In the genomic region with DNA sequence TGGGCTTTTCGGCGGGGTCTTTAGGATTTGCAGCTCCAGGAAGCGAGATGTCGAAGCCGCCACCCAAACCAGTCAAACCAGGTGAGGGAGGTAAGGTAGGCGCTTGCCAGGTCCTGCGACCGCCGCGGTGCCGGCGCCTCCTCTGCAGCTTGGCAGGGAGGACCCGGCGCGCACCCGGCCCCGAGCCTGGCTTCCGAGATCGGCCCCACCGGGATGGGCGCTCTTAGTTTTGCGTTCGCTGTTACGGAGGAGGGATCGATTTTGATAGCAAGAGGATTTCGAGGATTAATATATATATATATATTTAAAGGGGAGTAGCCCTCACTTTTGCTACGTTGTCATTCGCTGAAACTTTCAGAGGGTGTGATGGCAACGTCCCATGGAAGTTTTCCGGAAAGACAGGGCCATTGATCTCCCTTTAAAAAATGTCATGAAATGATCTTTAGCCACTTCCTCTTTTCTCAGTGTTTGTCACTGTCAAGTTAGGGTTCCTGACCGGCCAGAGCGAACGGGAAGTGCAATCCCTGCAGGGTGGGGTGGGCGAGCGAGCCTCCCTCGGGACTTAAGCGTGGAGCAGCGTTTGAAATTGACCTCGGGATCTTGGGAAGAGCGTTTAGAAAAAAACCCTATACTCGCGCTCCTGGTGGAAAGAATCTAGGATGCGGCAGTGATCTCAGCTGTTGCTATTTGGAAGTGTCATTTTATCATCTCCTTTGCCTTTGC, we compare ENCODE assay signal across 1 cellular context.
TF ChIP-seq lines count a peak whose summit lies in the region.

No MANE protein-coding gene starts in this region.

TF ChIP-seq in HepG2, 621 proteins besides CTCF, POLR2A, EP300 and RAD21 (continued from another document and continues in another):
- TF ChIP-seq, protein P1, sequence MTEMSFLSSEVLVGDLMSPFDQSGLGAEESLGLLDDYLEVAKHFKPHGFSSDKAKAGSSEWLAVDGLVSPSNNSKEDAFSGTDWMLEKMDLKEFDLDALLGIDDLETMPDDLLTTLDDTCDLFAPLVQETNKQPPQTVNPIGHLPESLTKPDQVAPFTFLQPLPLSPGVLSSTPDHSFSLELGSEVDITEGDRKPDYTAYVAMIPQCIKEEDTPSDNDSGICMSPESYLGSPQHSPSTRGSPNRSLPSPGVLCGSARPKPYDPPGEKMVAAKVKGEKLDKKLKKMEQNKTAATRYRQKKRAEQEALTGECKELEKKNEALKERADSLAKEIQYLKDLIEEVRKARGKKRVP (CRISPR knock-in tag; IDR thresholded peaks at IDR 0.05), result 0 out of 4 replicates have a peak, but pooled peaks of 1 of the 2 experiments have one; percentile 21
- TF ChIP-seq PHF21A (CRISPR knock-in tag; IDR thresholded peaks at IDR 0.05), result no peak
- TF ChIP-seq KMT2B (CRISPR knock-in tag; IDR thresholded peaks at IDR 0.05), result no peak
- TF ChIP-seq, protein P2, sequence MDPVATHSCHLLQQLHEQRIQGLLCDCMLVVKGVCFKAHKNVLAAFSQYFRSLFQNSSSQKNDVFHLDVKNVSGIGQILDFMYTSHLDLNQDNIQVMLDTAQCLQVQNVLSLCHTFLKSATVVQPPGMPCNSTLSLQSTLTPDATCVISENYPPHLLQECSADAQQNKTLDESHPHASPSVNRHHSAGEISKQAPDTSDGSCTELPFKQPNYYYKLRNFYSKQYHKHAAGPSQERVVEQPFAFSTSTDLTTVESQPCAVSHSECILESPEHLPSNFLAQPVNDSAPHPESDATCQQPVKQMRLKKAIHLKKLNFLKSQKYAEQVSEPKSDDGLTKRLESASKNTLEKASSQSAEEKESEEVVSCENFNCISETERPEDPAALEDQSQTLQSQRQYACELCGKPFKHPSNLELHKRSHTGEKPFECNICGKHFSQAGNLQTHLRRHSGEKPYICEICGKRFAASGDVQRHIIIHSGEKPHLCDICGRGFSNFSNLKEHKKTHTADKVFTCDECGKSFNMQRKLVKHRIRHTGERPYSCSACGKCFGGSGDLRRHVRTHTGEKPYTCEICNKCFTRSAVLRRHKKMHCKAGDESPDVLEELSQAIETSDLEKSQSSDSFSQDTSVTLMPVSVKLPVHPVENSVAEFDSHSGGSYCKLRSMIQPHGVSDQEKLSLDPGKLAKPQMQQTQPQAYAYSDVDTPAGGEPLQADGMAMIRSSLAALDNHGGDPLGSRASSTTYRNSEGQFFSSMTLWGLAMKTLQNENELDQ (CRISPR knock-in tag; IDR thresholded peaks at IDR 0.05; ENCODE audit: borderline replicate concordance), result no peak
- no peak for TF ChIP-seq RBM39 (IDR thresholded peaks at IDR 0.05; ENCODE audit: low read depth, low read length, poor library complexity, severe bottlenecking)
- TF ChIP-seq, protein P3, sequence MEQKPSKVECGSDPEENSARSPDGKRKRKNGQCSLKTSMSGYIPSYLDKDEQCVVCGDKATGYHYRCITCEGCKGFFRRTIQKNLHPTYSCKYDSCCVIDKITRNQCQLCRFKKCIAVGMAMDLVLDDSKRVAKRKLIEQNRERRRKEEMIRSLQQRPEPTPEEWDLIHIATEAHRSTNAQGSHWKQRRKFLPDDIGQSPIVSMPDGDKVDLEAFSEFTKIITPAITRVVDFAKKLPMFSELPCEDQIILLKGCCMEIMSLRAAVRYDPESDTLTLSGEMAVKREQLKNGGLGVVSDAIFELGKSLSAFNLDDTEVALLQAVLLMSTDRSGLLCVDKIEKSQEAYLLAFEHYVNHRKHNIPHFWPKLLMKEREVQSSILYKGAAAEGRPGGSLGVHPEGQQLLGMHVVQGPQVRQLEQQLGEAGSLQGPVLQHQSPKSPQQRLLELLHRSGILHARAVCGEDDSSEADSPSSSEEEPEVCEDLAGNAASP (CRISPR knock-in tag; IDR thresholded peaks at IDR 0.05; ENCODE audit: borderline replicate concordance), result no peak
- no peak for TF ChIP-seq ZNF143 (CRISPR knock-in tag; IDR thresholded peaks at IDR 0.05)
- TF ChIP-seq, protein P4, sequence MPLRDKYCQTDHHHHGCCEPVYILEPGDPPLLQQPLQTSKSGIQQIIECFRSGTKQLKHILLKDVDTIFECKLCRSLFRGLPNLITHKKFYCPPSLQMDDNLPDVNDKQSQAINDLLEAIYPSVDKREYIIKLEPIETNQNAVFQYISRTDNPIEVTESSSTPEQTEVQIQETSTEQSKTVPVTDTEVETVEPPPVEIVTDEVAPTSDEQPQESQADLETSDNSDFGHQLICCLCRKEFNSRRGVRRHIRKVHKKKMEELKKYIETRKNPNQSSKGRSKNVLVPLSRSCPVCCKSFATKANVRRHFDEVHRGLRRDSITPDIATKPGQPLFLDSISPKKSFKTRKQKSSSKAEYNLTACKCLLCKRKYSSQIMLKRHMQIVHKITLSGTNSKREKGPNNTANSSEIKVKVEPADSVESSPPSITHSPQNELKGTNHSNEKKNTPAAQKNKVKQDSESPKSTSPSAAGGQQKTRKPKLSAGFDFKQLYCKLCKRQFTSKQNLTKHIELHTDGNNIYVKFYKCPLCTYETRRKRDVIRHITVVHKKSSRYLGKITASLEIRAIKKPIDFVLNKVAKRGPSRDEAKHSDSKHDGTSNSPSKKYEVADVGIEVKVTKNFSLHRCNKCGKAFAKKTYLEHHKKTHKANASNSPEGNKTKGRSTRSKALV (CRISPR knock-in tag; IDR thresholded peaks at IDR 0.05), result no peak; the same call in 1 of the 2 replicates
- TF ChIP-seq FOXK2 (IDR thresholded peaks at IDR 0.05), result no peak
- TF ChIP-seq U2AF1 (optimal IDR thresholded peaks at IDR 0.05; ENCODE audit: low read depth, low read length), result no peak
- TF ChIP-seq PAX8 (CRISPR knock-in tag; IDR thresholded peaks at IDR 0.05; ENCODE audit: borderline replicate concordance), result no peak
- TF ChIP-seq TCF7L2 (IDR thresholded peaks at IDR 0.05; ENCODE audit: low read depth, low read length), result no peak
- peak; percentile 1 for TF ChIP-seq HNRNPK (IDR thresholded peaks at IDR 0.05; ENCODE audit: low read depth, low read length, poor library complexity, severe bottlenecking)
- TF ChIP-seq HOXA3 (CRISPR knock-in tag; IDR thresholded peaks at IDR 0.05), result peak; percentile 34; the same call in 1 of the 2 replicates
- TF ChIP-seq ZKSCAN1 (IDR thresholded peaks at IDR 0.05; ENCODE audit: low read length), result no peak
- TF ChIP-seq RFX5 (IDR thresholded peaks at IDR 0.05; ENCODE audit: low read depth, low read length), result peak; percentile 92
- no peak for TF ChIP-seq SP140L (CRISPR knock-in tag; IDR thresholded peaks at IDR 0.05; ENCODE audit: borderline replicate concordance)
- no peak; the same call in 1 of the 2 replicates for TF ChIP-seq PHF8 (CRISPR knock-in tag; IDR thresholded peaks at IDR 0.05)
- TF ChIP-seq ZNF747 (CRISPR knock-in tag; IDR thresholded peaks at IDR 0.05; ENCODE audit: borderline replicate concordance), result no peak
- TF ChIP-seq HMG20B (CRISPR knock-in tag; conservative IDR thresholded peaks at IDR 0.05), result no peak
- TF ChIP-seq ELF1 (CRISPR knock-in tag; IDR thresholded peaks at IDR 0.05), result peak; percentile 63
- no peak for TF ChIP-seq ZNF10 (CRISPR knock-in tag; IDR thresholded peaks at IDR 0.05; ENCODE audit: borderline replicate concordance, low read depth)
- no peak for TF ChIP-seq ZNF136 (CRISPR knock-in tag; IDR thresholded peaks at IDR 0.05; ENCODE audit: low read depth)
- no peak for TF ChIP-seq ZFP36 (IDR thresholded peaks at IDR 0.05; ENCODE audit: borderline replicate concordance, low read depth, low read length, partially characterized antibody)
- no peak for TF ChIP-seq HCFC1 (IDR thresholded peaks at IDR 0.05; ENCODE audit: low read depth, low read length)
- TF ChIP-seq RFX3 (CRISPR knock-in tag; IDR thresholded peaks at IDR 0.05), result no peak
- TF ChIP-seq CEBPG (CRISPR knock-in tag; IDR thresholded peaks at IDR 0.05), result 0 out of 2 replicates have a peak, but pooled peaks have one; percentile 19
- TF ChIP-seq, protein P5, sequence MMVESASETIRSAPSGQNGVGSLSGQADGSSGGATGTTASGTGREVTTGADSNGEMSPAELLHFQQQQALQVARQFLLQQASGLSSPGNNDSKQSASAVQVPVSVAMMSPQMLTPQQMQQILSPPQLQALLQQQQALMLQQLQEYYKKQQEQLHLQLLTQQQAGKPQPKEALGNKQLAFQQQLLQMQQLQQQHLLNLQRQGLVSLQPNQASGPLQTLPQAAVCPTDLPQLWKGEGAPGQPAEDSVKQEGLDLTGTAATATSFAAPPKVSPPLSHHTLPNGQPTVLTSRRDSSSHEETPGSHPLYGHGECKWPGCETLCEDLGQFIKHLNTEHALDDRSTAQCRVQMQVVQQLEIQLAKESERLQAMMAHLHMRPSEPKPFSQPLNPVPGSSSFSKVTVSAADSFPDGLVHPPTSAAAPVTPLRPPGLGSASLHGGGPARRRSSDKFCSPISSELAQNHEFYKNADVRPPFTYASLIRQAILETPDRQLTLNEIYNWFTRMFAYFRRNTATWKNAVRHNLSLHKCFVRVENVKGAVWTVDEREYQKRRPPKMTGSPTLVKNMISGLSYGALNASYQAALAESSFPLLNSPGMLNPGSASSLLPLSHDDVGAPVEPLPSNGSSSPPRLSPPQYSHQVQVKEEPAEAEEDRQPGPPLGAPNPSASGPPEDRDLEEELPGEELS (CRISPR knock-in tag; IDR thresholded peaks at IDR 0.05), result 0 out of 2 replicates have a peak, but pooled peaks have one; percentile 12
- no peak for TF ChIP-seq ZNF382 (CRISPR knock-in tag; IDR thresholded peaks at IDR 0.05; ENCODE audit: borderline replicate concordance)
- no peak for TF ChIP-seq RBM22 (optimal IDR thresholded peaks at IDR 0.05; ENCODE audit: low read length)
- TF ChIP-seq SIN3B (IDR thresholded peaks at IDR 0.05; ENCODE audit: low read length), result no peak
- TF ChIP-seq ZNF629 (CRISPR knock-in tag; conservative IDR thresholded peaks at IDR 0.05), result no peak
- no peak for TF ChIP-seq FOSL1 (CRISPR knock-in tag; IDR thresholded peaks at IDR 0.05; ENCODE audit: borderline replicate concordance)
- no peak for TF ChIP-seq ZNF296 (CRISPR knock-in tag; conservative IDR thresholded peaks at IDR 0.05)
- TF ChIP-seq ZNF605 (CRISPR knock-in tag; IDR thresholded peaks at IDR 0.05), result peak; percentile 56; the same call in 1 of the 2 replicates
- TF ChIP-seq, protein P6, sequence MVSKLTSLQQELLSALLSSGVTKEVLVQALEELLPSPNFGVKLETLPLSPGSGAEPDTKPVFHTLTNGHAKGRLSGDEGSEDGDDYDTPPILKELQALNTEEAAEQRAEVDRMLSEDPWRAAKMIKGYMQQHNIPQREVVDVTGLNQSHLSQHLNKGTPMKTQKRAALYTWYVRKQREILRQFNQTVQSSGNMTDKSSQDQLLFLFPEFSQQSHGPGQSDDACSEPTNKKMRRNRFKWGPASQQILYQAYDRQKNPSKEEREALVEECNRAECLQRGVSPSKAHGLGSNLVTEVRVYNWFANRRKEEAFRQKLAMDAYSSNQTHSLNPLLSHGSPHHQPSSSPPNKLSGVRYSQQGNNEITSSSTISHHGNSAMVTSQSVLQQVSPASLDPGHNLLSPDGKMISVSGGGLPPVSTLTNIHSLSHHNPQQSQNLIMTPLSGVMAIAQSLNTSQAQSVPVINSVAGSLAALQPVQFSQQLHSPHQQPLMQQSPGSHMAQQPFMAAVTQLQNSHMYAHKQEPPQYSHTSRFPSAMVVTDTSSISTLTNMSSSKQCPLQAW (CRISPR knock-in tag; IDR thresholded peaks at IDR 0.05), result no peak
- TF ChIP-seq ZFP62 (CRISPR knock-in tag; IDR thresholded peaks at IDR 0.05), result no peak
- no peak for TF ChIP-seq BRD4 (CRISPR knock-in tag; IDR thresholded peaks at IDR 0.05)
- TF ChIP-seq ZNF430 (CRISPR knock-in tag; IDR thresholded peaks at IDR 0.05), result no peak
- no peak for TF ChIP-seq MIXL1 (CRISPR knock-in tag; IDR thresholded peaks at IDR 0.05)
- peak; percentile 66; the same call in 1 of the 2 replicates for TF ChIP-seq TGIF2 (CRISPR knock-in tag; IDR thresholded peaks at IDR 0.05)
- TF ChIP-seq, protein P7, sequence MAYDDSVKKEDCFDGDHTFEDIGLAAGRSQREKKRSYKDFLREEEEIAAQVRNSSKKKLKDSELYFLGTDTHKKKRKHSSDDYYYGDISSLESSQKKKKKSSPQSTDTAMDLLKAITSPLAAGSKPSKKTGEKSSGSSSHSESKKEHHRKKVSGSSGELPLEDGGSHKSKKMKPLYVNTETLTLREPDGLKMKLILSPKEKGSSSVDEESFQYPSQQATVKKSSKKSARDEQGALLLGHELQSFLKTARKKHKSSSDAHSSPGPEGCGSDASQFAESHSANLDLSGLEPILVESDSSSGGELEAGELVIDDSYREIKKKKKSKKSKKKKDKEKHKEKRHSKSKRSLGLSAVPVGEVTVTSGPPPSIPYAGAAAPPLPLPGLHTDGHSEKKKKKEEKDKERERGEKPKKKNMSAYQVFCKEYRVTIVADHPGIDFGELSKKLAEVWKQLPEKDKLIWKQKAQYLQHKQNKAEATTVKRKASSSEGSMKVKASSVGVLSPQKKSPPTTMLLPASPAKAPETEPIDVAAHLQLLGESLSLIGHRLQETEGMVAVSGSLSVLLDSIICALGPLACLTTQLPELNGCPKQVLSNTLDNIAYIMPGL (CRISPR knock-in tag; IDR thresholded peaks at IDR 0.05; ENCODE audit: borderline replicate concordance in 1 of 2, low read depth in 1 of 2), result no peak
- TF ChIP-seq, protein P8, sequence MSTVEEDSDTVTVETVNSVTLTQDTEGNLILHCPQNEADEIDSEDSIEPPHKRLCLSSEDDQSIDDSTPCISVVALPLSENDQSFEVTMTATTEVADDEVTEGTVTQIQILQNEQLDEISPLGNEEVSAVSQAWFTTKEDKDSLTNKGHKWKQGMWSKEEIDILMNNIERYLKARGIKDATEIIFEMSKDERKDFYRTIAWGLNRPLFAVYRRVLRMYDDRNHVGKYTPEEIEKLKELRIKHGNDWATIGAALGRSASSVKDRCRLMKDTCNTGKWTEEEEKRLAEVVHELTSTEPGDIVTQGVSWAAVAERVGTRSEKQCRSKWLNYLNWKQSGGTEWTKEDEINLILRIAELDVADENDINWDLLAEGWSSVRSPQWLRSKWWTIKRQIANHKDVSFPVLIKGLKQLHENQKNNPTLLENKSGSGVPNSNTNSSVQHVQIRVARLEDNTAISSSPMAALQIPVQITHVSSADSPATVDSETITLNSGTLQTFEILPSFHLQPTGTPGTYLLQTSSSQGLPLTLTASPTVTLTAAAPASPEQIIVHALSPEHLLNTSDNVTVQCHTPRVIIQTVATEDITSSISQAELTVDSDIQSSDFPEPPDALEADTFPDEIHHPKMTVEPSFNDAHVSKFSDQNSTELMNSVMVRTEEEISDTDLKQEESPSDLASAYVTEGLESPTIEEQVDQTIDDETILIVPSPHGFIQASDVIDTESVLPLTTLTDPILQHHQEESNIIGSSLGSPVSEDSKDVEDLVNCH (CRISPR knock-in tag; IDR thresholded peaks at IDR 0.05), result no peak
- TF ChIP-seq RFX1 (IDR thresholded peaks at IDR 0.05), result no peak
- TF ChIP-seq ZNF253 (CRISPR knock-in tag; IDR thresholded peaks at IDR 0.05; ENCODE audit: borderline replicate concordance), result no peak
- no peak for TF ChIP-seq ZC3H4 (CRISPR knock-in tag; IDR thresholded peaks at IDR 0.05; ENCODE audit: borderline replicate concordance)
- TF ChIP-seq NR3C1 (CRISPR knock-in tag; IDR thresholded peaks at IDR 0.05), result no peak
- TF ChIP-seq ZNF713 (CRISPR knock-in tag; IDR thresholded peaks at IDR 0.05), result no peak
- no peak for TF ChIP-seq DNMT3B (CRISPR knock-in tag; conservative IDR thresholded peaks at IDR 0.05)
- no peak for TF ChIP-seq ZNF572 (CRISPR knock-in tag; IDR thresholded peaks at IDR 0.05)
- TF ChIP-seq TBL1XR1 (IDR thresholded peaks at IDR 0.05; ENCODE audit: borderline replicate concordance, low read length, partially characterized antibody), result no peak
- TF ChIP-seq TP53 (CRISPR knock-in tag; conservative IDR thresholded peaks at IDR 0.05), result no peak
- no peak for TF ChIP-seq MAFG (CRISPR knock-in tag; IDR thresholded peaks at IDR 0.05)
- no peak for TF ChIP-seq ZNF879 (CRISPR knock-in tag; IDR thresholded peaks at IDR 0.05)
